14 cellular contexts compared by ENCODE assay signal in genomic region chr20:17645546-17646208, GRCh38. TPM values are rescaled to one million over a fixed set of nuclear protein-coding genes. Genes with fewer than 3 reads are reported as not detected.
DNase-seq lines count a peak whose midpoint lies in the region; ATAC-seq and TF ChIP-seq lines count a peak whose summit lies in the region.
"Had no signal": no experiment of that assay in that cellular context is flagged by ENCODE, and none has a peak within 500 bp of the region (broad histone marks: within the 10 kb centered on the region; RNA-seq: fewer than 3 reads in every experiment).

No MANE protein-coding gene starts in this region.

- intact Hi-C loops in Right ventricle myocardium inferior (cut with DNase I) (no loop called here), Right ventricle myocardium superior (cut with DNase I) (no loop called here)

- peaks cover 11% of the 10 kb centered on the region for H3K36me3 Mint-ChIP-seq in osteocyte (ENCODE audit: unreplicated experiment)
- H3K36me3 Mint-ChIP-seq: activated naive CD4-positive, alpha-beta T cell treated with anti-CD3 and anti-CD28 coated beads, Interleukin-2, amount 50 U/mL, for 24 hours had no signal

- ATAC-seq in Right ventricle myocardium inferior (no peak), Right ventricle myocardium superior (ENCODE audit: poor library complexity) (no peak)
- ATAC-seq: left colon had no signal

- no peaks in the 10 kb centered on the region for H3K27me3 Mint-ChIP-seq in osteocyte (ENCODE audit: unreplicated experiment)
- H3K27me3 Mint-ChIP-seq: activated B cell treated with CpG ODN at 0.5 μM for 24 hours; activated naive CD4-positive, alpha-beta T cell treated with anti-CD3 and anti-CD28 coated beads, Interleukin-2, amount 50 U/mL, for 24 hours had no signal

- TF ChIP-seq CTCF in osteocyte (IDR thresholded peaks at IDR 0.05) = no peak

- H3K27ac Mint-ChIP-seq in osteocyte (ENCODE audit: unreplicated experiment) = peak overlapping the region; percentile 90
- H3K27ac Mint-ChIP-seq: activated B cell treated with CpG ODN at 0.5 μM for 24 hours; activated naive CD4-positive, alpha-beta T cell treated with anti-CD3 and anti-CD28 coated beads, Interleukin-2, amount 50 U/mL, for 24 hours had no signal

- no peak overlapping the region for H3K4me3 Mint-ChIP-seq in osteocyte (ENCODE audit: unreplicated experiment)
- H3K4me3 Mint-ChIP-seq: activated B cell treated with CpG ODN at 0.5 μM for 24 hours; activated naive CD4-positive, alpha-beta T cell treated with anti-CD3 and anti-CD28 coated beads, Interleukin-2, amount 50 U/mL, for 24 hours had no signal

- no peaks in the 10 kb centered on the region for H3K9me3 Mint-ChIP-seq in osteocyte (ENCODE audit: unreplicated experiment)
- H3K9me3 Mint-ChIP-seq: activated B cell treated with CpG ODN at 0.5 μM for 24 hours; activated naive CD4-positive, alpha-beta T cell treated with anti-CD3 and anti-CD28 coated beads, Interleukin-2, amount 50 U/mL, for 24 hours had no signal

- DNase-seq in Right ventricle myocardium inferior (ENCODE audit: missing footprints) (peak; percentile 58), Right ventricle myocardium superior (no peak), fibroblast of the conjunctiva (ENCODE audit: low read depth) (peak; percentile 18), osteocyte (ENCODE audit: extremely low spot score, unreplicated experiment) (no peak), NCI-H446 treated with DMSO at 0.1 percent for 48 hours (lab: John Stamatoyannopoulos, UW) (no peak), COR-L47 (lab: John Stamatoyannopoulos, UW) (no peak), NCI-H1694 treated with DMSO at 0.1 percent for 48 hours (lab: John Stamatoyannopoulos, UW) (no peak), NCI-H345 treated with DMSO at 0.1 percent for 48 hours (lab: John Stamatoyannopoulos, UW; ENCODE audit: unreplicated experiment) (no peak)
- DNase-seq: activated B cell treated with CpG ODN at 0.5 μM for 24 hours; caudate nucleus; stimulated activated CD4-positive, alpha-beta T cell treated with anti-CD3 and anti-CD28 coated beads, Interleukin-4, amount 100 ng/mL, for 24 hours; SW 1271 had no signal

- peaks cover 63% of the 10 kb centered on the region for H3K4me1 Mint-ChIP-seq in osteocyte (ENCODE audit: unreplicated experiment)

RNA-seq across cellular contexts. Expression of gene RRBP1, which starts 36.4 kb away (rescaled TPM):
- total RNA-seq in Right ventricle myocardium inferior (38.5 TPM), Right ventricle myocardium superior (32.1 TPM), osteocyte (307 and 312 TPM in 2 replicates)

RNA-seq across cellular contexts. Expression of gene BANF2, which starts 54.1 kb away (rescaled TPM):
- total RNA-seq in Right ventricle myocardium inferior (not detected), Right ventricle myocardium superior (not detected), osteocyte (not detected in 2 replicates)
- total RNA-seq: activated B cell treated with CpG ODN at 0.5 μM for 24 hours, left colon had no signal

Comparison
In these comparisons a context has a peak if more than half of its experiments do, and no peak if none do; other contexts are left out.
1. DNase-seq: peak in Right ventricle myocardium inferior (single experiment) and fibroblast of the conjunctiva (single experiment); none in Right ventricle myocardium superior (single experiment), osteocyte (single experiment), NCI-H446 treated with DMSO at 0.1 percent for 48 hours (single experiment), COR-L47 (single experiment), NCI-H1694 treated with DMSO at 0.1 percent for 48 hours (single experiment) and NCI-H345 treated with DMSO at 0.1 percent for 48 hours (single experiment).